ENCODE assay signal across 12 cellular contexts in genomic region chrX:83416273-83416672, GRCh38.
DNase-seq lines count a peak whose midpoint lies in the region; ATAC-seq and TF ChIP-seq lines count a peak whose summit lies in the region.
"Had no signal": no experiment of that assay in that cellular context is flagged by ENCODE, and none has a peak within 500 bp of the region (broad histone marks: within the 10 kb centered on the region; RNA-seq: fewer than 3 reads in every experiment).

No MANE protein-coding gene starts in this region.

- ATAC-seq in HG03354 (IDR thresholded peaks at IDR 0.05; ENCODE audit: poor library complexity, severe bottlenecking, unreplicated experiment): peak; percentile 55
- ATAC-seq in activated T-cell treated with anti-CD3 and anti-CD28 coated beads, Interleukin-2, amount 50 U/mL, for 4 hours: no peak
- ATAC-seq in GM18519 (IDR thresholded peaks at IDR 0.05; ENCODE audit: low FRiP score, unreplicated experiment): no peak
- ATAC-seq: natural killer cell treated with Interleukin-12 subunit alpha and Interleukin-12 subunit beta and Interleukin-15 and Interleukin-18, amount 100 ng/mL, for 72 hours had no signal

- DNase-seq in SK-MEL-5 (ENCODE audit: low read depth, low spot score) (peak; percentile 36), left kidney (ENCODE audit: low read depth, low spot score) (peak; percentile 1), occipital lobe (lab: John Stamatoyannopoulos, UW) (no peak), amniotic stem cell (lab: John Stamatoyannopoulos, UW) (no peak)
- no peak for DNase-seq in activated T-cell treated with anti-CD3 and anti-CD28 coated beads, Interleukin-2, amount 50 U/mL, for 4 hours
- DNase-seq: DMS79; hippocampal formation; stimulated activated CD4-positive, alpha-beta T cell treated with anti-CD3 and anti-CD28 coated beads, Interleukin-1b, Interleukin-23, amount 100 ng/mL, for 48 hours had no signal

- H3K9me3 Mint-ChIP-seq in activated T-cell treated with anti-CD3 and anti-CD28 coated beads, Interleukin-2, amount 50 U/mL, for 4 hours: no peaks in the 10 kb centered on the region

- no peaks in the 10 kb centered on the region for H3K4me1 Mint-ChIP-seq in activated T-cell treated with anti-CD3 and anti-CD28 coated beads, Interleukin-2, amount 50 U/mL, for 4 hours (ENCODE audit: low read depth)

- H3K4me3 Mint-ChIP-seq in activated T-cell treated with anti-CD3 and anti-CD28 coated beads, Interleukin-2, amount 50 U/mL, for 4 hours: no peak overlapping the region
- H3K4me3 Mint-ChIP-seq: natural killer cell treated with Interleukin-12 subunit alpha and Interleukin-12 subunit beta and Interleukin-15 and Interleukin-18, amount 100 ng/mL, for 72 hours had no signal

- TF ChIP-seq CTCF in GM12873 (IDR thresholded peaks at IDR 0.05; ENCODE audit: insufficient read depth, low read depth, low read length, missing control alignments): peak; percentile 20

- no peaks in the 10 kb centered on the region for H3K36me3 Mint-ChIP-seq in activated T-cell treated with anti-CD3 and anti-CD28 coated beads, Interleukin-2, amount 50 U/mL, for 4 hours (ENCODE audit: insufficient read depth)
- H3K36me3 Mint-ChIP-seq: natural killer cell treated with Interleukin-12 subunit alpha and Interleukin-12 subunit beta and Interleukin-15 and Interleukin-18, amount 100 ng/mL, for 72 hours had no signal

- H3K27me3 Mint-ChIP-seq in activated T-cell treated with anti-CD3 and anti-CD28 coated beads, Interleukin-2, amount 50 U/mL, for 4 hours (ENCODE audit: low read depth): no peaks in the 10 kb centered on the region
- H3K27me3 Mint-ChIP-seq: natural killer cell treated with Interleukin-12 subunit alpha and Interleukin-12 subunit beta and Interleukin-15 and Interleukin-18, amount 100 ng/mL, for 72 hours had no signal

- in situ Hi-C loops in SK-MEL-5 (cut with HindIII; ENCODE audit: low pct_unique_long_range_greater_than_20kb, low sequenced_read_pairs): no loop called here

Comparison
In these comparisons a context has a peak if more than half of its experiments do, and no peak if none do; other contexts are left out.
1. DNase-seq: peak in SK-MEL-5 (single experiment) and left kidney (single experiment); none in occipital lobe (single experiment), activated T-cell treated with anti-CD3 and anti-CD28 coated beads, Interleukin-2, amount 50 U/mL, for 4 hours (single experiment) and amniotic stem cell (single experiment).